Comparison of ENCODE assay signal across 18 cellular contexts in genomic region chr11:106986261-106986660, GRCh38. TPM values are rescaled to one million over a fixed set of nuclear protein-coding genes. Genes with fewer than 3 reads are reported as not detected.
DNase-seq lines count a peak whose midpoint lies in the region; TF ChIP-seq lines count a peak whose summit lies in the region.
"Had no signal": no experiment of that assay in that cellular context is flagged by ENCODE, and none has a peak within 500 bp of the region (broad histone marks: within the 10 kb centered on the region; RNA-seq: fewer than 3 reads in every experiment).

No MANE protein-coding gene starts in this region.

- H3K27me3 ChIP-seq in MG63: no peaks in the 10 kb centered on the region
- H3K27me3 ChIP-seq in right atrium auricular region: no peaks in the 10 kb centered on the region

- no peak overlapping the region for H3K4me3 Mint-ChIP-seq in nephron progenitor cell
- H3K4me3 Mint-ChIP-seq: activated naive CD8-positive, alpha-beta T cell treated with anti-CD3 and anti-CD28 coated beads, Interleukin-2, amount 50 U/mL, for 24 hours; activated T-cell treated with anti-CD3 and anti-CD28 coated beads, Interleukin-2, amount 50 U/mL, for 24 hours; memory B cell; stimulated activated naive CD8-positive, alpha-beta T cell treated with anti-CD3 and anti-CD28 coated beads, Interleukin-15, Interleukin-2, amounts not matched to agents 100 ng/mL and 50 ng/mL, for 24 hours; T-helper 17 cell had no signal

- peaks cover 35% of the 10 kb centered on the region for H3K4me1 Mint-ChIP-seq in nephron progenitor cell
- H3K4me1 Mint-ChIP-seq: activated naive CD8-positive, alpha-beta T cell treated with anti-CD3 and anti-CD28 coated beads, Interleukin-2, amount 50 U/mL, for 24 hours; memory B cell; T-helper 17 cell had no signal

- H3K27ac ChIP-seq in caudate nucleus (ENCODE audit: low read depth, low read length) (peak overlapping the region; percentile 22), right atrium auricular region (peak overlapping the region; percentile 41 to 53)

- no peaks in the 10 kb centered on the region for H3K9me3 Mint-ChIP-seq in nephron progenitor cell
- H3K9me3 Mint-ChIP-seq: memory B cell; stimulated activated naive CD8-positive, alpha-beta T cell treated with anti-CD3 and anti-CD28 coated beads, Interleukin-15, Interleukin-2, amounts not matched to agents 100 ng/mL and 50 ng/mL, for 24 hours had no signal

- H3K27me3 Mint-ChIP-seq in nephron progenitor cell (ENCODE audit: low read depth, poor library complexity): no peaks in the 10 kb centered on the region
- H3K27me3 Mint-ChIP-seq: activated naive CD8-positive, alpha-beta T cell treated with anti-CD3 and anti-CD28 coated beads, Interleukin-2, amount 50 U/mL, for 24 hours; activated T-cell treated with anti-CD3 and anti-CD28 coated beads, Interleukin-2, amount 50 U/mL, for 24 hours; memory B cell; stimulated activated naive CD8-positive, alpha-beta T cell treated with anti-CD3 and anti-CD28 coated beads, Interleukin-15, Interleukin-2, amounts not matched to agents 100 ng/mL and 50 ng/mL, for 24 hours; T-helper 17 cell had no signal

- DNase-seq in AG10803 (ENCODE audit: low read depth) (peak; percentile 69), MG63 (peak; percentile 83), caudate nucleus (lab: John Stamatoyannopoulos, UW) (peak in 2 of 61 donors; percentile 5 to 31), right atrium auricular region (ENCODE audit: low spot score) (no peak), GM20000 (ENCODE audit: low spot score) (no peak), ecto neural progenitor cell (ENCODE audit: low spot score) (no peak), NCI-H1092 treated with DMSO at 0.1 percent for 48 hours (lab: John Stamatoyannopoulos, UW) (no peak), nephron progenitor cell (no peak)
- DNase-seq: activated CD4-positive, alpha-beta T cell treated with anti-CD3 and anti-CD28 coated beads for 4 hours; activated naive CD8-positive, alpha-beta T cell treated with anti-CD3 and anti-CD28 coated beads, Interleukin-2, amount 50 U/mL, for 24 hours; activated T-cell treated with anti-CD3 and anti-CD28 coated beads, Interleukin-2, amount 50 U/mL, for 24 hours; AML-193; NCI-H1417; T-helper 17 cell had no signal

- no peaks in the 10 kb centered on the region for H3K36me3 ChIP-seq in MG63
- no peaks in the 10 kb centered on the region for H3K36me3 ChIP-seq in right atrium auricular region

- H3K4me1 ChIP-seq in right atrium auricular region: peaks cover 0 to 16% of the 10 kb centered on the region in 2 donors

- H3K27ac Mint-ChIP-seq in nephron progenitor cell: no peak overlapping the region
- H3K27ac Mint-ChIP-seq: activated naive CD8-positive, alpha-beta T cell treated with anti-CD3 and anti-CD28 coated beads, Interleukin-2, amount 50 U/mL, for 24 hours; activated T-cell treated with anti-CD3 and anti-CD28 coated beads, Interleukin-2, amount 50 U/mL, for 24 hours; memory B cell; stimulated activated naive CD8-positive, alpha-beta T cell treated with anti-CD3 and anti-CD28 coated beads, Interleukin-15, Interleukin-2, amounts not matched to agents 100 ng/mL and 50 ng/mL, for 24 hours; T-helper 17 cell had no signal

- H3K4me3 ChIP-seq in AG10803 (ENCODE audit: low read length) (no peak overlapping the region), MG63 (no peak overlapping the region; the same call in 1 of the 2 replicates), right atrium auricular region (no peak overlapping the region)
- H3K4me3 ChIP-seq: coronary artery, K562 had no signal

- no peaks in the 10 kb centered on the region for H3K36me3 Mint-ChIP-seq in nephron progenitor cell (ENCODE audit: low read depth)
- H3K36me3 Mint-ChIP-seq: memory B cell had no signal

- no peaks in the 10 kb centered on the region for H3K9me3 ChIP-seq in MG63
- H3K9me3 ChIP-seq in right atrium auricular region: no peaks in the 10 kb centered on the region

- no peak for TF ChIP-seq CTCF in AG10803 (conservative IDR thresholded peaks at IDR 0.05; ENCODE audit: low read length)
- no peak for TF ChIP-seq CTCF in right atrium auricular region (IDR thresholded peaks at IDR 0.05)
- no peak for TF ChIP-seq CTCF in GM20000 (IDR thresholded peaks at IDR 0.05; ENCODE audit: extremely low read depth, missing control alignments)
- no peak for TF ChIP-seq CTCF in nephron progenitor cell (IDR thresholded peaks at IDR 0.05)

RNA-seq across cellular contexts. Expression of gene GUCY1A2, which starts 32.0 kb away (rescaled TPM):
- 3.2 and 5.2 TPM in 2 replicates for total RNA-seq in MG63 (2014; rRNA removed; shearing (Covaris generic); ENCODE audit: low replicate concordance)
- total RNA-seq in right atrium auricular region: 1 to 10 TPM; 1.7 to 7.2 TPM

Comparison
In these comparisons a context has a peak if more than half of its experiments do, and no peak if none do; other contexts are left out.
1. DNase-seq: peak in AG10803 (single experiment) and MG63 (single experiment); none in right atrium auricular region (single experiment), GM20000 (single experiment), ecto neural progenitor cell (single experiment), NCI-H1092 treated with DMSO at 0.1 percent for 48 hours (single experiment) and nephron progenitor cell (single experiment).